Comparison of ENCODE assay signal across 8 cellular contexts in the genomic region with DNA sequence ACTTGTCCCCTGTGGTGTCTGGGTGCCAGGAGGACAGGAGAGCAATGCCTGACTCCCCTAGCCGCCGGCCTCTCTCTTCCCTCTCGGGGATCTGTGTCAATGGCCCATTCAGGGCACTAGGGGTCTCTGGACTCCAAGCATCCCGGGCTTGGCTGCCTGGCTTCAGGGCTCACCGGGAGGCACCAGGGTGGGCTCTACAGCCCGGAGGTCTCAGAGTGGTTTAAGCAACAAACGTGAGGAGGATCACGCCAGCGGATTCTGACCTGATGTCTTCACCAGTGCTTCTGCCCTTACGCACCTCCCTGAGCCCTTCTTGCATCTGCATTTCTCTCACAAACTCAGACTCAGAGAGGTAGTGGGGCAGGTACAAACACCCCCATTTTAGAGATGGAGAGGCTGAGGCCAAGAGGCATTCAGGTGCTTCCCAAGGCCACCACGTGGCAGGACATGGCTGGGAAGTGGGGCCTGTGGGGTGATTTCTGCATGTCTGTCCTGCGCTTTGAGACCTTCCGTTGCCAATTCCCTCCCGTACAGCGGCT.
A peak's percentile ranks its signal among the peaks of the same experiment; 100 is the strongest.
DNase-seq lines count a peak whose midpoint lies in the region; ATAC-seq and TF ChIP-seq lines count a peak whose summit lies in the region.

No MANE protein-coding gene starts in this region.

- H3K27ac Mint-ChIP-seq in natural killer cell (no peak overlapping the region), activated B cell treated with CpG ODN at 0.5 μM for 24 hours (no peak overlapping the region)
- H3K27ac Mint-ChIP-seq in natural killer cell treated with Interleukin-12 subunit alpha and Interleukin-12 subunit beta and Interleukin-15 and Interleukin-18, amount 100 ng/mL, for 72 hours, result no peak overlapping the region

- H3K4me1 Mint-ChIP-seq in natural killer cell (no peaks in the 10 kb centered on the region), activated B cell treated with CpG ODN at 0.5 μM for 24 hours (no peaks in the 10 kb centered on the region)
- H3K4me1 Mint-ChIP-seq in natural killer cell treated with Interleukin-12 subunit alpha and Interleukin-12 subunit beta and Interleukin-15 and Interleukin-18, amount 100 ng/mL, for 72 hours (ENCODE audit: low read depth in 2 of 2), result no peaks in the 10 kb centered on the region

- TF ChIP-seq POLR2A in spleen (IDR thresholded peaks at IDR 0.05) (no peak), lower leg skin (IDR thresholded peaks at IDR 0.05) (no peak)

- H3K4me1 ChIP-seq in cardiac muscle cell (ENCODE audit: low read depth) (no peaks in the 10 kb centered on the region), spleen (peaks cover 0 to 4% (median 0%) of the 10 kb centered on the region in 6 donors)

- H3K4me3 ChIP-seq in cardiac muscle cell (no peak overlapping the region), spleen (no peak overlapping the region), lower leg skin (ENCODE audit: low read depth, poor library complexity, severe bottlenecking) (no peak overlapping the region)

- H3K4me3 Mint-ChIP-seq in natural killer cell (no peak overlapping the region), activated B cell treated with CpG ODN at 0.5 μM for 24 hours (no peak overlapping the region)
- H3K4me3 Mint-ChIP-seq in natural killer cell treated with Interleukin-12 subunit alpha and Interleukin-12 subunit beta and Interleukin-15 and Interleukin-18, amount 100 ng/mL, for 72 hours, result no peak overlapping the region

- no peaks in the 10 kb centered on the region for H3K27me3 Mint-ChIP-seq in natural killer cell (ENCODE audit: low read depth in 2 of 2)
- H3K27me3 Mint-ChIP-seq in natural killer cell treated with Interleukin-12 subunit alpha and Interleukin-12 subunit beta and Interleukin-15 and Interleukin-18, amount 100 ng/mL, for 72 hours, result no peaks in the 10 kb centered on the region
- peaks cover 3% of the 10 kb centered on the region for H3K27me3 Mint-ChIP-seq in activated B cell treated with CpG ODN at 0.5 μM for 24 hours

- CTCF ChIA-PET in activated B cell treated with CpG ODN at 0.5 μM for 24 hours (lab: Charles Lee), result interaction anchor here (2.3 kb wide), 1 partner anchor 10 kb away, joined by 8 read pairs; no protein-coding TSS in a partner anchor

- whole genome bisulfite sequencing in spleen, 5 donors, result 31 to 74% (median 37%) methylated on average over 6 to 15 of the region's 15 CpGs
- 50 to 51% methylated on average over 12 to 14 of the region's 15 CpGs for WGBS in lower leg skin, 2 donors

- H3K36me3 Mint-ChIP-seq in natural killer cell, result no peaks in the 10 kb centered on the region
- H3K36me3 Mint-ChIP-seq in natural killer cell treated with Interleukin-12 subunit alpha and Interleukin-12 subunit beta and Interleukin-15 and Interleukin-18, amount 100 ng/mL, for 72 hours, result no peaks in the 10 kb centered on the region
- H3K36me3 Mint-ChIP-seq in activated B cell treated with CpG ODN at 0.5 μM for 24 hours (ENCODE audit: low read depth), result no peaks in the 10 kb centered on the region

- TF ChIP-seq CTCF in natural killer cell (IDR thresholded peaks at IDR 0.05) (peak; percentile 38), activated B cell treated with CpG ODN at 0.5 μM for 24 hours (IDR thresholded peaks at IDR 0.05) (no peak), cardiac muscle cell (IDR thresholded peaks at IDR 0.05; ENCODE audit: low read depth, low read length) (peak; percentile 93), spleen (IDR thresholded peaks at IDR 0.05 in 8 of 11, conservative IDR thresholded peaks at IDR 0.05 in 3 of 11) (peak in 9 of 11 experiments; percentile 16 to 80 (median 68)), lower leg skin (IDR thresholded peaks at IDR 0.05) (no peak)

- no peak for DNase-seq in natural killer cell
- no peak for DNase-seq in natural killer cell treated with Interleukin-12 subunit alpha and Interleukin-12 subunit beta and Interleukin-15 and Interleukin-18, amount 100 ng/mL, for 72 hours (ENCODE audit: low spot score)
- peak; percentile 43 for DNase-seq in HuH-7.5 (ENCODE audit: low spot score)
- no peak for DNase-seq in activated B cell treated with CpG ODN at 0.5 μM for 24 hours
- DNase-seq in cardiac muscle cell (ENCODE audit: low read depth in 1 of 2, low spot score in 1 of 2), result peak; percentile 54 to 79
- no peak for DNase-seq in spleen
- no peak for DNase-seq in lower leg skin (ENCODE audit: low spot score in 2 of 2)

- POLR2A ChIA-PET in activated B cell treated with CpG ODN at 0.5 μM for 24 hours (lab: Charles Lee), result no interaction called here

- H3K9me3 Mint-ChIP-seq in natural killer cell (no peaks in the 10 kb centered on the region), activated B cell treated with CpG ODN at 0.5 μM for 24 hours (no peaks in the 10 kb centered on the region)
- H3K9me3 Mint-ChIP-seq in natural killer cell treated with Interleukin-12 subunit alpha and Interleukin-12 subunit beta and Interleukin-15 and Interleukin-18, amount 100 ng/mL, for 72 hours, result no peaks in the 10 kb centered on the region

- H3K9me3 ChIP-seq in cardiac muscle cell (ENCODE audit: low read depth), result no peaks in the 10 kb centered on the region
- H3K9me3 ChIP-seq in spleen, result no peaks in the 10 kb centered on the region

- intact Hi-C loops in natural killer cell (cut with micrococcal nuclease) (no loop called here), activated B cell treated with CpG ODN at 0.5 μM for 24 hours (cut with micrococcal nuclease) (no loop called here), spleen (cut with DNase I; ENCODE audit: low total_unique reads) (no loop called here), lower leg skin (cut with DNase I; ENCODE audit: low total_unique reads) (no loop called here)

- H3K27me3 ChIP-seq in cardiac muscle cell (peaks cover 4% of the 10 kb centered on the region), spleen (replicated peaks in 1 of 7) (peaks cover 0 to 22% (median 0%) of the 10 kb centered on the region in 7 donors)

- H3K27ac ChIP-seq in cardiac muscle cell (no peak overlapping the region), spleen (no peak overlapping the region)

- ATAC-seq in natural killer cell (no peak), GM21529 (IDR thresholded peaks at IDR 0.05; ENCODE audit: unreplicated experiment) (peak; percentile 59), activated B cell treated with CpG ODN at 0.5 μM for 24 hours (ENCODE audit: low read depth) (peak; percentile 31)
- no peak for ATAC-seq in natural killer cell treated with Interleukin-12 subunit alpha and Interleukin-12 subunit beta and Interleukin-15 and Interleukin-18, amount 100 ng/mL, for 72 hours

- H3K36me3 ChIP-seq in cardiac muscle cell (no peaks in the 10 kb centered on the region), spleen (no peaks in the 10 kb centered on the region)

Comparison
In these comparisons a context has a peak if more than half of its experiments do, and no peak if none do; other contexts are left out.
1. ATAC-seq: peak in GM21529 (single experiment) and activated B cell treated with CpG ODN at 0.5 μM for 24 hours (single experiment); none in natural killer cell (0 of 3) and natural killer cell treated with Interleukin-12 subunit alpha and Interleukin-12 subunit beta and Interleukin-15 and Interleukin-18, amount 100 ng/mL, for 72 hours (0 of 2).
2. DNase-seq: peak in HuH-7.5 (single experiment) and cardiac muscle cell (2 of 2); none in natural killer cell (single experiment), natural killer cell treated with Interleukin-12 subunit alpha and Interleukin-12 subunit beta and Interleukin-15 and Interleukin-18, amount 100 ng/mL, for 72 hours (single experiment), activated B cell treated with CpG ODN at 0.5 μM for 24 hours (single experiment), spleen (single experiment) and lower leg skin (0 of 2).
3. CTCF ChIP-seq: peak in natural killer cell (single experiment), cardiac muscle cell (single experiment) and spleen (9 of 11); none in activated B cell treated with CpG ODN at 0.5 μM for 24 hours (single experiment) and lower leg skin (0 of 3).